In the genomic region with DNA sequence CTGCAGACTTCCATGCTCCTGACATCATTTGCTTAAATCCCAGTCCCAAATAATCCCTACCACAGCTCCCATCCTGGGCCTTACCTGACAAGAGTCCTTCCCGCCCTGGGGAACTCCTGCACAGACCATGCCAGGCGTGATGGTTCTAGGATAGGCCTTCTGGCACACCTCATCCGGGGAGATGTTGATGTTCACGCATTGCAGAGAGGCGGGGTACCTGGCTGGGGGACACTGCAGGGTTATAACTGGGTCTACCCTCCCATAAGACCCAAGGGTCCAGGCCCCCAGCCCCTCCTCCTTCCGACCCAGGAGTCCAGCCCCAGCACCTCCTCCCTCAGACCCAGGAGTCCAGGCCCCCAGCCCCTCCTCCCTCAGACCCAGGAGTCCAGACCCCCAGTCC, we compare ENCODE assay signal across 39 cellular contexts. TPM values are rescaled to one million over a fixed set of nuclear protein-coding genes. Genes with fewer than 3 reads are reported as not detected.
"Had no signal": no experiment of that assay in that cellular context is flagged by ENCODE, and none has a peak within 500 bp of the region (broad histone marks: within the 10 kb centered on the region; RNA-seq: fewer than 3 reads in every experiment).

No MANE protein-coding gene starts in this region.

- ATAC-seq: activated naive CD4-positive, alpha-beta T cell treated with anti-CD3 and anti-CD28 coated beads, Interleukin-2, amount 50 U/mL, for 72 hours; activated naive CD8-positive, alpha-beta T cell treated with anti-CD3 and anti-CD28 coated beads, Interleukin-2, amount 50 U/mL, for 24 hours; activated T-cell treated with anti-CD3 and anti-CD28 coated beads, Interleukin-2, amount 50 U/mL, for 4 hours; activated T-cell treated with anti-CD3 and anti-CD28 coated beads, Interleukin-2, amount 50 U/mL, for 72 hours; activated T-helper 17 cell treated with anti-CD3 and anti-CD28 coated beads, Interleukin-2, amount 50 U/mL, for 72 hours; body of pancreas had no signal

- DNase-seq: activated effector memory CD4-positive, alpha-beta T cell treated with anti-CD3 and anti-CD28 coated beads, Interleukin-2, amount 50 U/mL, for 16 hours; activated effector memory CD4-positive, alpha-beta T cell treated with Interleukin-2 at 50 U/mL for 16 hours; activated gamma-delta T cell; activated gamma-delta T cell treated with Interleukin-2 at 50 U/mL for 16 hours; activated naive CD4-positive, alpha-beta T cell; activated naive CD4-positive, alpha-beta T cell treated with anti-CD3 and anti-CD28 coated beads for 36 hours; activated naive CD4-positive, alpha-beta T cell treated with anti-CD3 and anti-CD28 coated beads, Interleukin-2, amount 10 ng/mL, durations not matched to agents 7 days and 5 days; activated naive CD4-positive, alpha-beta T cell treated with anti-CD3 and anti-CD28 coated beads, Interleukin-2, amount 50 U/mL, for 16 hours; activated naive CD4-positive, alpha-beta T cell treated with Interleukin-2 at 50 U/mL for 16 hours; activated naive CD8-positive, alpha-beta T cell treated with anti-CD3 and anti-CD28 coated beads for 36 hours; activated naive CD8-positive, alpha-beta T cell treated with anti-CD3 and anti-CD28 coated beads, Interleukin-2, amount 10 ng/mL, durations not matched to agents 7 days and 5 days; activated naive CD8-positive, alpha-beta T cell treated with anti-CD3 and anti-CD28 coated beads, Interleukin-2, amount 50 U/mL, for 24 hours; activated T-cell treated with anti-CD3 and anti-CD28 coated beads, Interleukin-2, amount 50 U/mL, for 1 hour; activated T-cell treated with anti-CD3 and anti-CD28 coated beads, Interleukin-2, amount 50 U/mL, for 24 hours; activated T-cell treated with anti-CD3 and anti-CD28 coated beads, Interleukin-2, amount 50 U/mL, for 4 hours; activated T-cell treated with anti-CD3 and anti-CD28 coated beads, Interleukin-2, amount 50 U/mL, for 48 hours; activated T-cell treated with anti-CD3 and anti-CD28 coated beads, Interleukin-2, amount 50 U/mL, for 72 hours; adrenal gland; amniotic stem cell; amygdala; anterior cingulate cortex; aorta; body of pancreas; brain microvascular endothelial cell; caudate nucleus; central memory CD4-positive, alpha-beta T cell; cerebellar nuclear complex had no signal

- H3K4me1 ChIP-seq: adrenal gland, ascending aorta, breast epithelium had no signal

- H3K9me3 ChIP-seq: adrenal gland, body of pancreas, breast epithelium had no signal

- H3K27ac ChIP-seq: adrenal gland, ascending aorta, body of pancreas, brain microvascular endothelial cell, breast epithelium, cardiac muscle cell had no signal

- H3K27me3 ChIP-seq: adrenal gland, ascending aorta, body of pancreas, brain microvascular endothelial cell, breast epithelium had no signal

- FAIRE-seq: astrocyte had no signal

- H3K36me3 ChIP-seq: adrenal gland, ascending aorta, brain microvascular endothelial cell, breast epithelium, cardiac muscle cell had no signal

- H3K4me3 ChIP-seq: adrenal gland, ascending aorta, body of pancreas, breast epithelium, cardiac muscle cell had no signal

RNA-seq across cellular contexts. Expression of gene KLK14, which starts 4.0 kb away (rescaled TPM):
- total RNA-seq: ascending aorta, body of pancreas, bronchial epithelial cell, cerebellum, chondrocyte had no signal
- polyA plus RNA-seq: cardiac muscle cell had no signal

RNA-seq across cellular contexts. Expression of gene KLK13, which starts 13.8 kb away (rescaled TPM):
- total RNA-seq: activated naive CD4-positive, alpha-beta T cell treated with anti-CD3 and anti-CD28 coated beads for 36 hours; activated naive CD4-positive, alpha-beta T cell treated with anti-CD3 and anti-CD28 coated beads, Interleukin-2, amount 50 U/mL, for 72 hours; activated naive CD8-positive, alpha-beta T cell treated with anti-CD3 and anti-CD28 coated beads for 36 hours; activated naive CD8-positive, alpha-beta T cell treated with anti-CD3 and anti-CD28 coated beads, Interleukin-2, amount 10 ng/mL, durations not matched to agents 7 days and 5 days; activated T-cell treated with anti-CD3 and anti-CD28 coated beads, Interleukin-2, amount 50 U/mL, for 4 hours; activated T-cell treated with anti-CD3 and anti-CD28 coated beads, Interleukin-2, amount 50 U/mL, for 72 hours; activated T-helper 1 cell treated with anti-CD3 and anti-CD28 coated beads, Interleukin-12 subunit alpha, Interleukin-12 subunit beta, Interleukin-2, Interleukin-4 antibody, amounts not matched to agents 30 ng/mL and 10 ng/mL and 1 ng/mL, durations not matched to agents 14 hours and 24 hours and 36 hours; activated T-helper 17 cell treated with anti-CD3 and anti-CD28 coated beads, Interleukin-2, amount 50 U/mL, for 72 hours; activated T-helper 2 cell treated with anti-CD3 and anti-CD28 coated beads, Interferon-gamma antibody, Interleukin-2, Interleukin-4, amounts not matched to agents 10 μg/mL and 5 μg/mL and 100 μg/mL, durations not matched to agents 14 hours and 24 hours and 36 hours; adrenal gland; aorta; ascending aorta; breast epithelium; cardiac septum; cerebellum; chondrocyte had no signal
- polyA plus RNA-seq: cardiac muscle cell had no signal

RNA-seq across cellular contexts. Expression of gene KLK12, which starts 43.9 kb away (rescaled TPM):
- total RNA-seq: activated naive CD4-positive, alpha-beta T cell treated with anti-CD3 and anti-CD28 coated beads for 36 hours; activated naive CD4-positive, alpha-beta T cell treated with anti-CD3 and anti-CD28 coated beads, Interleukin-2, amount 50 U/mL, for 72 hours; activated naive CD8-positive, alpha-beta T cell treated with anti-CD3 and anti-CD28 coated beads for 36 hours; activated naive CD8-positive, alpha-beta T cell treated with anti-CD3 and anti-CD28 coated beads, Interleukin-2, amount 10 ng/mL, durations not matched to agents 7 days and 5 days; activated T-cell treated with anti-CD3 and anti-CD28 coated beads, Interleukin-2, amount 50 U/mL, for 4 hours; activated T-cell treated with anti-CD3 and anti-CD28 coated beads, Interleukin-2, amount 50 U/mL, for 72 hours; activated T-helper 1 cell treated with anti-CD3 and anti-CD28 coated beads, Interleukin-12 subunit alpha, Interleukin-12 subunit beta, Interleukin-2, Interleukin-4 antibody, amounts not matched to agents 30 ng/mL and 10 ng/mL and 1 ng/mL, durations not matched to agents 14 hours and 24 hours and 36 hours; activated T-helper 17 cell treated with anti-CD3 and anti-CD28 coated beads, Interleukin-2, amount 50 U/mL, for 72 hours; activated T-helper 2 cell treated with anti-CD3 and anti-CD28 coated beads, Interferon-gamma antibody, Interleukin-2, Interleukin-4, amounts not matched to agents 10 μg/mL and 5 μg/mL and 100 μg/mL, durations not matched to agents 14 hours and 24 hours and 36 hours; adrenal gland; aorta; ascending aorta; astrocyte; body of pancreas; breast epithelium; bronchial epithelial cell; cardiac muscle cell; cardiac septum; cerebellum; chondrocyte had no signal
- polyA plus RNA-seq: aorta, cardiac muscle cell had no signal

RNA-seq across cellular contexts. Expression of gene SIGLEC9, which starts 46.0 kb away (rescaled TPM):
- total RNA-seq: astrocyte, bronchial epithelial cell, cardiac muscle cell, chondrocyte had no signal
- polyA plus RNA-seq: cardiac muscle cell had no signal
